ENCODE assay signal across 1 cellular context in genomic region chr17:72030067-72030899, GRCh38.
TF ChIP-seq lines count a peak whose summit lies in the region.

No MANE protein-coding gene starts in this region.

TF ChIP-seq in HepG2, 621 proteins besides CTCF, POLR2A, EP300 and RAD21 (continued from another document and continues in another):
- TF ChIP-seq TFDP2 (CRISPR knock-in tag; IDR thresholded peaks at IDR 0.05) (no peak), YY1 (IDR thresholded peaks at IDR 0.05; ENCODE audit: insufficient read depth, insufficient replicate concordance, low read depth, low read length) (no peak), NKX3-1 (CRISPR knock-in tag; IDR thresholded peaks at IDR 0.05) (no peak), ZBTB21 (CRISPR knock-in tag; IDR thresholded peaks at IDR 0.05) (no peak), REPIN1 (CRISPR knock-in tag; IDR thresholded peaks at IDR 0.05; ENCODE audit: borderline replicate concordance, low read depth) (no peak), FOXK2 (IDR thresholded peaks at IDR 0.05) (no peak), GABPA (IDR thresholded peaks at IDR 0.05; ENCODE audit: low read depth, low read length) (peak; percentile 48), GABPA (CRISPR knock-in tag; IDR thresholded peaks at IDR 0.05; ENCODE audit: low read depth) (peak; percentile 73), ZNF33B (CRISPR knock-in tag; IDR thresholded peaks at IDR 0.05) (no peak), GABPB1 (CRISPR knock-in tag; IDR thresholded peaks at IDR 0.05) (peak; percentile 70), HOXA5 (CRISPR knock-in tag; IDR thresholded peaks at IDR 0.05) (no peak), ZBTB34 (CRISPR knock-in tag; IDR thresholded peaks at IDR 0.05) (no peak), HMGA1 (CRISPR knock-in tag; conservative IDR thresholded peaks at IDR 0.05) (no peak), HMGXB4 (CRISPR knock-in tag; IDR thresholded peaks at IDR 0.05; ENCODE audit: borderline replicate concordance in 1 of 2, low read depth in 1 of 2) (no peak), ZNF362 (CRISPR knock-in tag; IDR thresholded peaks at IDR 0.05; ENCODE audit: borderline replicate concordance) (no peak), POGZ (CRISPR knock-in tag; IDR thresholded peaks at IDR 0.05) (no peak), SIX1 (CRISPR knock-in tag; IDR thresholded peaks at IDR 0.05; ENCODE audit: borderline replicate concordance) (no peak), U2AF1 (optimal IDR thresholded peaks at IDR 0.05; ENCODE audit: low read depth, low read length) (no peak), ZNF543 (CRISPR knock-in tag; IDR thresholded peaks at IDR 0.05) (no peak), SMYD3 (CRISPR knock-in tag; IDR thresholded peaks at IDR 0.05) (no peak), JUND (CRISPR knock-in tag; IDR thresholded peaks at IDR 0.05) (no peak), ZNF607 (CRISPR knock-in tag; IDR thresholded peaks at IDR 0.05; ENCODE audit: borderline replicate concordance) (no peak), ARHGAP35 (CRISPR knock-in tag; IDR thresholded peaks at IDR 0.05; ENCODE audit: borderline replicate concordance) (no peak), RFX1 (IDR thresholded peaks at IDR 0.05) (no peak), PTBP1 (IDR thresholded peaks at IDR 0.05; ENCODE audit: low read depth, low read length, poor library complexity, severe bottlenecking) (no peak), PRPF4 (IDR thresholded peaks at IDR 0.05; ENCODE audit: low read depth, low read length, poor library complexity, severe bottlenecking) (no peak), CBX5 (CRISPR knock-in tag; IDR thresholded peaks at IDR 0.05; ENCODE audit: borderline replicate concordance) (peak; percentile 60; the same call in 1 of the 2 replicates), NFATC3 (CRISPR knock-in tag; IDR thresholded peaks at IDR 0.05) (no peak), ZBTB1 (CRISPR knock-in tag; IDR thresholded peaks at IDR 0.05; ENCODE audit: borderline replicate concordance) (no peak), NFRKB (IDR thresholded peaks at IDR 0.05) (no peak), RNF219 (CRISPR knock-in tag; IDR thresholded peaks at IDR 0.05) (no peak), SRSF1 (optimal IDR thresholded peaks at IDR 0.05; ENCODE audit: low read depth, low read length) (peak; percentile 52), ZNF263 (CRISPR knock-in tag; IDR thresholded peaks at IDR 0.05) (peak; percentile 37; the same call in 1 of the 2 replicates)
- TF ChIP-seq, protein P1, sequence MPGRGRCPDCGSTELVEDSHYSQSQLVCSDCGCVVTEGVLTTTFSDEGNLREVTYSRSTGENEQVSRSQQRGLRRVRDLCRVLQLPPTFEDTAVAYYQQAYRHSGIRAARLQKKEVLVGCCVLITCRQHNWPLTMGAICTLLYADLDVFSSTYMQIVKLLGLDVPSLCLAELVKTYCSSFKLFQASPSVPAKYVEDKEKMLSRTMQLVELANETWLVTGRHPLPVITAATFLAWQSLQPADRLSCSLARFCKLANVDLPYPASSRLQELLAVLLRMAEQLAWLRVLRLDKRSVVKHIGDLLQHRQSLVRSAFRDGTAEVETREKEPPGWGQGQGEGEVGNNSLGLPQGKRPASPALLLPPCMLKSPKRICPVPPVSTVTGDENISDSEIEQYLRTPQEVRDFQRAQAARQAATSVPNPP (CRISPR knock-in tag; IDR thresholded peaks at IDR 0.05), result no peak
- TF ChIP-seq, protein P2, sequence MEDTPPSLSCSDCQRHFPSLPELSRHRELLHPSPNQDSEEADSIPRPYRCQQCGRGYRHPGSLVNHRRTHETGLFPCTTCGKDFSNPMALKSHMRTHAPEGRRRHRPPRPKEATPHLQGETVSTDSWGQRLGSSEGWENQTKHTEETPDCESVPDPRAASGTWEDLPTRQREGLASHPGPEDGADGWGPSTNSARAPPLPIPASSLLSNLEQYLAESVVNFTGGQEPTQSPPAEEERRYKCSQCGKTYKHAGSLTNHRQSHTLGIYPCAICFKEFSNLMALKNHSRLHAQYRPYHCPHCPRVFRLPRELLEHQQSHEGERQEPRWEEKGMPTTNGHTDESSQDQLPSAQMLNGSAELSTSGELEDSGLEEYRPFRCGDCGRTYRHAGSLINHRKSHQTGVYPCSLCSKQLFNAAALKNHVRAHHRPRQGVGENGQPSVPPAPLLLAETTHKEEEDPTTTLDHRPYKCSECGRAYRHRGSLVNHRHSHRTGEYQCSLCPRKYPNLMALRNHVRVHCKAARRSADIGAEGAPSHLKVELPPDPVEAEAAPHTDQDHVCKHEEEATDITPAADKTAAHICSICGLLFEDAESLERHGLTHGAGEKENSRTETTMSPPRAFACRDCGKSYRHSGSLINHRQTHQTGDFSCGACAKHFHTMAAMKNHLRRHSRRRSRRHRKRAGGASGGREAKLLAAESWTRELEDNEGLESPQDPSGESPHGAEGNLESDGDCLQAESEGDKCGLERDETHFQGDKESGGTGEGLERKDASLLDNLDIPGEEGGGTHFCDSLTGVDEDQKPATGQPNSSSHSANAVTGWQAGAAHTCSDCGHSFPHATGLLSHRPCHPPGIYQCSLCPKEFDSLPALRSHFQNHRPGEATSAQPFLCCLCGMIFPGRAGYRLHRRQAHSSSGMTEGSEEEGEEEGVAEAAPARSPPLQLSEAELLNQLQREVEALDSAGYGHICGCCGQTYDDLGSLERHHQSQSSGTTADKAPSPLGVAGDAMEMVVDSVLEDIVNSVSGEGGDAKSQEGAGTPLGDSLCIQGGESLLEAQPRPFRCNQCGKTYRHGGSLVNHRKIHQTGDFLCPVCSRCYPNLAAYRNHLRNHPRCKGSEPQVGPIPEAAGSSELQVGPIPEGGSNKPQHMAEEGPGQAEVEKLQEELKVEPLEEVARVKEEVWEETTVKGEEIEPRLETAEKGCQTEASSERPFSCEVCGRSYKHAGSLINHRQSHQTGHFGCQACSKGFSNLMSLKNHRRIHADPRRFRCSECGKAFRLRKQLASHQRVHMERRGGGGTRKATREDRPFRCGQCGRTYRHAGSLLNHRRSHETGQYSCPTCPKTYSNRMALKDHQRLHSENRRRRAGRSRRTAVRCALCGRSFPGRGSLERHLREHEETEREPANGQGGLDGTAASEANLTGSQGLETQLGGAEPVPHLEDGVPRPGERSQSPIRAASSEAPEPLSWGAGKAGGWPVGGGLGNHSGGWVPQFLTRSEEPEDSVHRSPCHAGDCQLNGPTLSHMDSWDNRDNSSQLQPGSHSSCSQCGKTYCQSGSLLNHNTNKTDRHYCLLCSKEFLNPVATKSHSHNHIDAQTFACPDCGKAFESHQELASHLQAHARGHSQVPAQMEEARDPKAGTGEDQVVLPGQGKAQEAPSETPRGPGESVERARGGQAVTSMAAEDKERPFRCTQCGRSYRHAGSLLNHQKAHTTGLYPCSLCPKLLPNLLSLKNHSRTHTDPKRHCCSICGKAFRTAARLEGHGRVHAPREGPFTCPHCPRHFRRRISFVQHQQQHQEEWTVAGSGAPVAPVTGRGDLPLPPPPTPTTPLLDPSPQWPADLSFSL (CRISPR knock-in tag; IDR thresholded peaks at IDR 0.05), result no peak
- TF ChIP-seq, protein P3, sequence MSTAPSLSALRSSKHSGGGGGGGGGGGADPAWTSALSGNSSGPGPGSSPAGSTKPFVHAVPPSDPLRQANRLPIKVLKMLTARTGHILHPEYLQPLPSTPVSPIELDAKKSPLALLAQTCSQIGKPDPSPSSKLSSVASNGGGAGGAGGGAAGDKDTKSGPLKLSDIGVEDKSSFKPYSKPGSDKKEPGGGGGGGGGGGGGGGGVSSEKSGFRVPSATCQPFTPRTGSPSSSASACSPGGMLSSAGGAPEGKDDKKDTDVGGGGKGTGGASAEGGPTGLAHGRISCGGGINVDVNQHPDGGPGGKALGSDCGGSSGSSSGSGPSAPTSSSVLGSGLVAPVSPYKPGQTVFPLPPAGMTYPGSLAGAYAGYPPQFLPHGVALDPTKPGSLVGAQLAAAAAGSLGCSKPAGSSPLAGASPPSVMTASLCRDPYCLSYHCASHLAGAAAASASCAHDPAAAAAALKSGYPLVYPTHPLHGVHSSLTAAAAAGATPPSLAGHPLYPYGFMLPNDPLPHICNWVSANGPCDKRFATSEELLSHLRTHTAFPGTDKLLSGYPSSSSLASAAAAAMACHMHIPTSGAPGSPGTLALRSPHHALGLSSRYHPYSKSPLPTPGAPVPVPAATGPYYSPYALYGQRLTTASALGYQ (CRISPR knock-in tag; IDR thresholded peaks at IDR 0.05), result no peak
- TF ChIP-seq, protein P4, sequence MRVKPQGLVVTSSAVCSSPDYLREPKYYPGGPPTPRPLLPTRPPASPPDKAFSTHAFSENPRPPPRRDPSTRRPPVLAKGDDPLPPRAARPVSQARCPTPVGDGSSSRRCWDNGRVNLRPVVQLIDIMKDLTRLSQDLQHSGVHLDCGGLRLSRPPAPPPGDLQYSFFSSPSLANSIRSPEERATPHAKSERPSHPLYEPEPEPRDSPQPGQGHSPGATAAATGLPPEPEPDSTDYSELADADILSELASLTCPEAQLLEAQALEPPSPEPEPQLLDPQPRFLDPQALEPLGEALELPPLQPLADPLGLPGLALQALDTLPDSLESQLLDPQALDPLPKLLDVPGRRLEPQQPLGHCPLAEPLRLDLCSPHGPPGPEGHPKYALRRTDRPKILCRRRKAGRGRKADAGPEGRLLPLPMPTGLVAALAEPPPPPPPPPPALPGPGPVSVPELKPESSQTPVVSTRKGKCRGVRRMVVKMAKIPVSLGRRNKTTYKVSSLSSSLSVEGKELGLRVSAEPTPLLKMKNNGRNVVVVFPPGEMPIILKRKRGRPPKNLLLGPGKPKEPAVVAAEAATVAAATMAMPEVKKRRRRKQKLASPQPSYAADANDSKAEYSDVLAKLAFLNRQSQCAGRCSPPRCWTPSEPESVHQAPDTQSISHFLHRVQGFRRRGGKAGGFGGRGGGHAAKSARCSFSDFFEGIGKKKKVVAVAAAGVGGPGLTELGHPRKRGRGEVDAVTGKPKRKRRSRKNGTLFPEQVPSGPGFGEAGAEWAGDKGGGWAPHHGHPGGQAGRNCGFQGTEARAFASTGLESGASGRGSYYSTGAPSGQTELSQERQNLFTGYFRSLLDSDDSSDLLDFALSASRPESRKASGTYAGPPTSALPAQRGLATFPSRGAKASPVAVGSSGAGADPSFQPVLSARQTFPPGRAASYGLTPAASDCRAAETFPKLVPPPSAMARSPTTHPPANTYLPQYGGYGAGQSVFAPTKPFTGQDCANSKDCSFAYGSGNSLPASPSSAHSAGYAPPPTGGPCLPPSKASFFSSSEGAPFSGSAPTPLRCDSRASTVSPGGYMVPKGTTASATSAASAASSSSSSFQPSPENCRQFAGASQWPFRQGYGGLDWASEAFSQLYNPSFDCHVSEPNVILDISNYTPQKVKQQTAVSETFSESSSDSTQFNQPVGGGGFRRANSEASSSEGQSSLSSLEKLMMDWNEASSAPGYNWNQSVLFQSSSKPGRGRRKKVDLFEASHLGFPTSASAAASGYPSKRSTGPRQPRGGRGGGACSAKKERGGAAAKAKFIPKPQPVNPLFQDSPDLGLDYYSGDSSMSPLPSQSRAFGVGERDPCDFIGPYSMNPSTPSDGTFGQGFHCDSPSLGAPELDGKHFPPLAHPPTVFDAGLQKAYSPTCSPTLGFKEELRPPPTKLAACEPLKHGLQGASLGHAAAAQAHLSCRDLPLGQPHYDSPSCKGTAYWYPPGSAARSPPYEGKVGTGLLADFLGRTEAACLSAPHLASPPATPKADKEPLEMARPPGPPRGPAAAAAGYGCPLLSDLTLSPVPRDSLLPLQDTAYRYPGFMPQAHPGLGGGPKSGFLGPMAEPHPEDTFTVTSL (CRISPR knock-in tag; IDR thresholded peaks at IDR 0.05; ENCODE audit: borderline replicate concordance), result no peak
